Comparison of ENCODE assay signal across 23 cellular contexts in genomic region chrX:116930311-116930710, GRCh38.
DNase-seq lines count a peak whose midpoint lies in the region; ATAC-seq and TF ChIP-seq lines count a peak whose summit lies in the region.
"Had no signal": no experiment of that assay in that cellular context is flagged by ENCODE, and none has a peak within 500 bp of the region (broad histone marks: within the 10 kb centered on the region; RNA-seq: fewer than 3 reads in every experiment).

No MANE protein-coding gene starts in this region.

- H3K4me3 ChIP-seq in endodermal cell (ENCODE audit: low read length) (peak overlapping the region; percentile 32), thoracic aorta (peak overlapping the region; percentile 33)
- H3K4me3 ChIP-seq: BLaER1 had no signal

- H3K4me3 Mint-ChIP-seq in endodermal cell (peak overlapping the region; percentile 30), nephron (peak overlapping the region; percentile 39 to 76 (median 44))
- no peak overlapping the region for H3K4me3 Mint-ChIP-seq in naive thymus-derived CD8-positive, alpha-beta T cell
- H3K4me3 Mint-ChIP-seq: CD4-positive, CD25-positive, alpha-beta regulatory T cell had no signal

- H3K9me3 ChIP-seq in ES-I3 (ENCODE audit: control insufficient read depth, insufficient read depth, low read length) (peaks cover 15% of the 10 kb centered on the region), endodermal cell (ENCODE audit: control insufficient read depth, low read length) (peaks cover 28% of the 10 kb centered on the region), thoracic aorta (no peaks in the 10 kb centered on the region)
- H3K9me3 ChIP-seq: SK-N-SH had no signal

- H3K9me3 Mint-ChIP-seq in endodermal cell, result peaks cover 30% of the 10 kb centered on the region
- H3K9me3 Mint-ChIP-seq in nephron, result peaks cover 4% of the 10 kb centered on the region
- peaks cover 0 to 6% (median 0%) of the 10 kb centered on the region in 9 donors for H3K9me3 Mint-ChIP-seq in naive thymus-derived CD8-positive, alpha-beta T cell

- ATAC-seq in thoracic aorta (ENCODE audit: insufficient number of reproducible peaks, low FRiP score, low read depth) (no peak), HG03108 (IDR thresholded peaks at IDR 0.05; ENCODE audit: unreplicated experiment) (no peak)
- no peak for ATAC-seq in stimulated activated naive CD8-positive, alpha-beta T cell treated with anti-CD3 and anti-CD28 coated beads, Interleukin-15, Interleukin-2, amounts not matched to agents 100 U/mL and 50 U/mL, for 24 hours
- ATAC-seq in naive thymus-derived CD8-positive, alpha-beta T cell, result no peak
- ATAC-seq: HepG2 had no signal

- H3K27ac Mint-ChIP-seq in endodermal cell, result peak overlapping the region; percentile 94
- peak overlapping the region; percentile 29 to 64 (median 56) for H3K27ac Mint-ChIP-seq in nephron
- H3K27ac Mint-ChIP-seq in naive thymus-derived CD8-positive, alpha-beta T cell, result no peak overlapping the region
- H3K27ac Mint-ChIP-seq: CD4-positive, CD25-positive, alpha-beta regulatory T cell had no signal

- H3K9ac ChIP-seq in ES-I3 (ENCODE audit: low read depth, low read length) (peak overlapping the region; percentile 5; the same call in 1 of the 2 replicates), endodermal cell (ENCODE audit: extremely low read depth, low read length, poor library complexity, severe bottlenecking) (peak overlapping the region; percentile 41)
- H3K9ac ChIP-seq: BLaER1, SK-N-SH had no signal

- DNase-seq in endodermal cell (peak; percentile 61), thoracic aorta (ENCODE audit: low spot score) (no peak)
- no peak for DNase-seq in stimulated activated naive CD8-positive, alpha-beta T cell treated with anti-CD3 and anti-CD28 coated beads, Interleukin-15, Interleukin-2, amounts not matched to agents 100 U/mL and 50 U/mL, for 24 hours
- no peak for DNase-seq in naive thymus-derived CD8-positive, alpha-beta T cell
- DNase-seq: CD4-positive, CD25-positive, alpha-beta regulatory T cell; DMS53; H7; Karpas-422; NCI-H1092; NCI-H1417 treated with DMSO at 0.1 percent for 48 hours; NCI-H1694 treated with DMSO at 0.1 percent for 48 hours; NCI-H2081 treated with DMSO at 0.1 percent for 48 hours; NCI-H2171; NCI-H345; NCI-H510A treated with DMSO at 0.1 percent for 48 hours; NCI-H774; SK-N-SH had no signal

- POLR2A ChIA-PET in naive thymus-derived CD8-positive, alpha-beta T cell (lab: Charles Lee), result no interaction called here

- H3K4me1 Mint-ChIP-seq in endodermal cell (peaks cover 40% of the 10 kb centered on the region), nephron (peaks cover 12% of the 10 kb centered on the region)
- no peaks in the 10 kb centered on the region for H3K4me1 Mint-ChIP-seq in naive thymus-derived CD8-positive, alpha-beta T cell
- H3K4me1 Mint-ChIP-seq: CD4-positive, CD25-positive, alpha-beta regulatory T cell had no signal

- H3K27me3 ChIP-seq in endodermal cell (ENCODE audit: control insufficient read depth, insufficient read depth, low read length, poor library complexity, severe bottlenecking) (no peaks in the 10 kb centered on the region), thoracic aorta (replicated peaks; ENCODE audit: insufficient read depth) (no peaks in the 10 kb centered on the region)

- peaks cover 17% of the 10 kb centered on the region for H3K36me3 Mint-ChIP-seq in endodermal cell (ENCODE audit: low read depth)
- H3K36me3 Mint-ChIP-seq in nephron (ENCODE audit: low read depth), result no peaks in the 10 kb centered on the region
- H3K36me3 Mint-ChIP-seq in naive thymus-derived CD8-positive, alpha-beta T cell, result no peaks in the 10 kb centered on the region
- H3K36me3 Mint-ChIP-seq: CD4-positive, CD25-positive, alpha-beta regulatory T cell had no signal

- H3K36me3 ChIP-seq in ES-I3 (ENCODE audit: insufficient read depth, low read length) (no peaks in the 10 kb centered on the region), endodermal cell (ENCODE audit: control insufficient read depth, insufficient read depth, low read length) (no peaks in the 10 kb centered on the region), thoracic aorta (no peaks in the 10 kb centered on the region)
- H3K36me3 ChIP-seq: BLaER1 had no signal

- H3K27ac ChIP-seq in endodermal cell (ENCODE audit: low read depth, low read length), result no peak overlapping the region
- no peak overlapping the region for H3K27ac ChIP-seq in thoracic aorta
- H3K27ac ChIP-seq: BLaER1, HL-60 had no signal

- H3K27me3 Mint-ChIP-seq in endodermal cell (ENCODE audit: insufficient read depth), result no peaks in the 10 kb centered on the region
- H3K27me3 Mint-ChIP-seq in nephron (ENCODE audit: low read depth), result no peaks in the 10 kb centered on the region
- H3K27me3 Mint-ChIP-seq in naive thymus-derived CD8-positive, alpha-beta T cell, result no peaks in the 10 kb centered on the region
- H3K27me3 Mint-ChIP-seq: CD4-positive, CD25-positive, alpha-beta regulatory T cell had no signal

- TF ChIP-seq CTCF in endodermal cell (conservative IDR thresholded peaks at IDR 0.05) (no peak), nephron (IDR thresholded peaks at IDR 0.05; ENCODE audit: unreplicated experiment in 3 of 3) (no peak), thoracic aorta (IDR thresholded peaks at IDR 0.05) (no peak)

- 31% methylated on average over 3 of the region's 6 CpGs; no CpG with 5 or more reads in 1 of the 2 experiments for WGBS in endodermal cell (ENCODE audit: insufficient coverage in 1 of 2, insufficient read length in 1 of 2), 2 experiments

- H3K4me1 ChIP-seq in ES-I3 (ENCODE audit: insufficient read depth, low read length) (peaks cover 37% of the 10 kb centered on the region), endodermal cell (ENCODE audit: control insufficient read depth, insufficient read depth, low read length) (no peaks in the 10 kb centered on the region), thoracic aorta (ENCODE audit: control insufficient read depth in 1 of 2, low read depth in 2 of 2) (peaks cover 0 to 6% of the 10 kb centered on the region in 2 donors)
- H3K4me1 ChIP-seq: BLaER1 had no signal

Comparison
In these comparisons a context has a peak if more than half of its experiments do, and no peak if none do; other contexts are left out.
1. H3K27ac Mint-ChIP-seq: peak in endodermal cell (single experiment) and nephron (3 of 3); none in naive thymus-derived CD8-positive, alpha-beta T cell (0 of 10).
2. H3K4me3 Mint-ChIP-seq: peak in endodermal cell (single experiment) and nephron (3 of 3); none in naive thymus-derived CD8-positive, alpha-beta T cell (0 of 10).